In genomic region chr7:47590215-47590614, GRCh38 we compare ENCODE assay signal across 1 cellular context. TPM values are rescaled to one million over a fixed set of nuclear protein-coding genes. Genes with fewer than 3 reads are reported as not detected.
"Had no signal": no experiment of that assay in that cellular context is flagged by ENCODE, and none has a peak within 500 bp of the region (broad histone marks: within the 10 kb centered on the region; RNA-seq: fewer than 3 reads in every experiment).

No MANE protein-coding gene starts in this region.

RNA-seq across cellular contexts. Expression of gene TNS3, which starts 8.3 kb away (rescaled TPM):
- total RNA-seq: activated CD8-positive, alpha-beta T cell treated with anti-CD3 and anti-CD28 coated beads, Interleukin-2, amount 10 ng/mL, durations not matched to agents 7 days and 5 days had no signal
